Comparison of ENCODE assay signal across 8 cellular contexts in genomic region chr2:231037202-231037730, GRCh38. TPM values are rescaled to one million over a fixed set of nuclear protein-coding genes. Genes with fewer than 3 reads are reported as not detected.
DNase-seq lines count a peak whose midpoint lies in the region; ATAC-seq and TF ChIP-seq lines count a peak whose summit lies in the region.

Gene C2orf72, plus strand, starts transcription at chr2:231037523. Its CDS starts 43 bp downstream, at chr2:231037566.

- peak; percentile 69 for DNase-seq in GM10266 (ENCODE audit: extremely low spot score)
- DNase-seq in NCI-H69 (lab: John Stamatoyannopoulos, UW), result peak; percentile 59
- DNase-seq in esophagus muscularis mucosa (ENCODE audit: extremely low spot score), result no peak
- DNase-seq in psoas muscle, result no peak
- DNase-seq in mesenteric fat pad (ENCODE audit: low spot score), result no peak
- DNase-seq in GOT3 (lab: John Stamatoyannopoulos, UW), result no peak
- DNase-seq in NCI-H1092 (lab: John Stamatoyannopoulos, UW), result no peak

- TF ChIP-seq POLR2A in esophagus muscularis mucosa (IDR thresholded peaks at IDR 0.05; ENCODE audit: low read depth), result no peak

- intact Hi-C loops in esophagus muscularis mucosa (cut with DNase I) (no loop called here), psoas muscle (cut with DNase I) (no loop called here)

- H3K4me3 ChIP-seq in esophagus muscularis mucosa (peak within 1 kb of the TSS; percentile 30 to 53 (median 36)), psoas muscle (peak within 1 kb of the TSS; percentile 32)

- H3K27me3 ChIP-seq in esophagus muscularis mucosa (peaks cover 0 to 92% (median 39%) of the 10 kb centered on the region in 4 donors), psoas muscle (ENCODE audit: insufficient read depth in 3 of 3, low read length in 2 of 3) (peaks cover 0 to 58% (median 22%) of the 10 kb centered on the region in 3 donors)

- H3K36me3 ChIP-seq in esophagus muscularis mucosa, result no peaks in the 10 kb centered on the region
- H3K36me3 ChIP-seq in psoas muscle (ENCODE audit: insufficient read depth in 1 of 2, low read depth in 1 of 2), result no peaks in the 10 kb centered on the region

- TF ChIP-seq EP300 in esophagus muscularis mucosa (IDR thresholded peaks at IDR 0.05), result no peak

- ATAC-seq in psoas muscle, result no peak
- ATAC-seq in HG03439 (IDR thresholded peaks at IDR 0.05; ENCODE audit: unreplicated experiment), result no peak

- TF ChIP-seq CTCF in GM10266 (IDR thresholded peaks at IDR 0.05; ENCODE audit: control insufficient read depth, insufficient read depth, low read depth, missing control alignments) (no peak), esophagus muscularis mucosa (IDR thresholded peaks at IDR 0.05) (no peak), psoas muscle (IDR thresholded peaks at IDR 0.05) (no peak)

- H3K27ac ChIP-seq in esophagus muscularis mucosa (replicated peaks in 1 of 4) (no peak within 1 kb of the TSS), psoas muscle (no peak within 1 kb of the TSS)

- H3K4me1 ChIP-seq in esophagus muscularis mucosa, result peaks cover 0 to 17% (median 12%) of the 10 kb centered on the region in 4 donors
- H3K4me1 ChIP-seq in psoas muscle, result no peaks in the 10 kb centered on the region

- H3K9me3 ChIP-seq in esophagus muscularis mucosa (no peaks in the 10 kb centered on the region), psoas muscle (no peaks in the 10 kb centered on the region)

- 5% methylated on average over 10 of the region's 61 CpGs for WGBS in esophagus muscularis mucosa
- 1 to 8% (median 4%) methylated on average over 7 to 61 of the region's 61 CpGs for WGBS in psoas muscle, 3 donors

RNA-seq across cellular contexts. Expression of gene C2orf72, which starts in this region (rescaled TPM):
- total RNA-seq in esophagus muscularis mucosa (under 1 TPM in 3 of 4 donors, not detected in 1; 0.06 to 0.83 (median 0.17) TPM), psoas muscle (under 1 TPM in 1 of 4 donors, not detected in 3; 0.12 TPM), mesenteric fat pad (not detected)
- polyA plus RNA-seq in psoas muscle, result under 1 TPM in 2 of 3 donors, not detected in 1; 0.03 to 0.05 TPM

Comparison
In these comparisons a context has a peak if more than half of its experiments do, and no peak if none do; other contexts are left out.
1. DNase-seq: peak in GM10266 (single experiment) and NCI-H69 (single experiment); none in esophagus muscularis mucosa (single experiment), psoas muscle (0 of 2), mesenteric fat pad (single experiment), GOT3 (single experiment) and NCI-H1092 (single experiment).